24 cellular contexts compared by ENCODE assay signal in the genomic region with DNA sequence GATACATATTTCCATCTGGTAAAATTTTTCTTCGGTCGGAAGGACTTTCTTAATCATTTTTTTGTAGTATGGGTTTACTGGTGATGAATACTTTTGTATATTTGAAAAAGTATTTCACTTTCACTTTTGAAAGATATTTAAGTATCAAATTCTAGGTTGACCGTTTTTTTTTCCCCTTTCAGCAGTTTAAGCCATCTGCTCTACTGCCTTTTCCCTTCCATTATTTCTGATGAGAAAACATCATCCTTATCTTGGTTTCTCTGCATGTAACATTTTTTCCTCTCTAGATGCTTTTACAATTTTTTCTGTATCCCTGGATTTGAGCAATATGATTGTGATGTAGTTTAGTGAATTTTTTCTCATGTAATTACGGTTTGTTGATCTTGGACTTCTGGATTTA.
"Had no signal": no experiment of that assay in that cellular context is flagged by ENCODE, and none has a peak within 500 bp of the region (broad histone marks: within the 10 kb centered on the region; RNA-seq: fewer than 3 reads in every experiment).

No MANE protein-coding gene starts in this region.

- ATAC-seq: activated naive CD4-positive, alpha-beta T cell treated with anti-CD3 and anti-CD28 coated beads, Interleukin-2, amount 50 U/mL, for 72 hours; activated T-helper 17 cell treated with anti-CD3 and anti-CD28 coated beads, Interleukin-2, amount 50 U/mL, for 72 hours; gastrocnemius medialis; mucosa of descending colon; right lobe of liver had no signal

- H3K27ac ChIP-seq: adrenal gland, gastrocnemius medialis, left ventricle myocardium inferior, right lobe of liver, skin epidermis, tibial artery had no signal

- H3K4me1 ChIP-seq: adrenal gland, gastrocnemius medialis, left ventricle myocardium inferior, right lobe of liver, tibial artery had no signal

- H3K4me3 ChIP-seq: adrenal gland, gastrocnemius medialis, left ventricle myocardium inferior, mucosa of descending colon, right lobe of liver, skin epidermis, tibial artery had no signal

- H3K27me3 ChIP-seq: adrenal gland, gastrocnemius medialis, right lobe of liver, tibial artery had no signal

- H3K36me3 ChIP-seq: adrenal gland, gastrocnemius medialis, left ventricle myocardium inferior, right lobe of liver, tibial artery had no signal

- DNase-seq: activated CD4-positive, alpha-beta T cell treated with anti-CD3 and anti-CD28 coated beads for 1 hour; activated CD4-positive, alpha-beta T cell treated with anti-CD3 and anti-CD28 coated beads, Interleukin-2, amount 50 U/mL, for 1 hour; activated CD8-positive, alpha-beta memory T cell treated with anti-CD3 and anti-CD28 coated beads for 24 hours; activated CD8-positive, alpha-beta memory T cell treated with anti-CD3 and anti-CD28 coated beads, Interleukin-2, amount 50 U/mL, for 4 hours; activated T-cell treated with anti-CD3 and anti-CD28 coated beads, Interleukin-2, amount 50 U/mL, for 24 hours; adrenal gland; cerebellar nuclear complex; cortex of kidney; endodermal cell; gastrocnemius medialis; head of caudate nucleus; hypothalamus; left ventricle myocardium inferior; mesendoderm; mucosa of descending colon; nephron progenitor cell; nucleus accumbens; right lobe of liver; stimulated activated CD4-positive, alpha-beta T cell treated with anti-CD3 and anti-CD28 coated beads, Interleukin-1b, Interleukin-23, amount 100 ng/mL, for 48 hours; T-helper 9 cell; tibial artery had no signal
